Comparison of ENCODE assay signal across 24 cellular contexts in the genomic region with DNA sequence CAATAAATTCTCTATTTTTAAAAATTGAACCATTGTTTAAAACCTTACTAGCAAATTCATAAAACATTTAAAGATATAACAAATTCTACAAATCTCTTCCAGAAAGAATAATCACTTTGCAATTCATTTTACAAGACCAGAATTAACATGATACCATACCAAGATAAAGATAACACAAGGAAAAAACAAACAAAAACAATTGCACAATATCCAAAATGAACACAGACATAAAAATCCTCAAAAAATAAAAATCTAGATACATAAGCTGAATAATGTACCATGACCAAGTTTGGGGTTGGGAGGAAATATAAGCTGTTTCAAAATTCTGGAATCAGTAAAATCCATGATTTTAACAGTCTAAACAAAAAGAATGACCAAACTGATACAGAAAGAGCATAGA. TPM values are rescaled to one million over a fixed set of nuclear protein-coding genes. Genes with fewer than 3 reads are reported as not detected.
DNase-seq lines count a peak whose midpoint lies in the region; ATAC-seq, FAIRE-seq and TF ChIP-seq lines count a peak whose summit lies in the region.
"Had no signal": no experiment of that assay in that cellular context is flagged by ENCODE, and none has a peak within 500 bp of the region (broad histone marks: within the 10 kb centered on the region; RNA-seq: fewer than 3 reads in every experiment).

No MANE protein-coding gene starts in this region.

- POLR2A ChIA-PET in naive thymus-derived CD8-positive, alpha-beta T cell (lab: Charles Lee): no interaction called here

- peak overlapping the region; percentile 24 for H3K27ac Mint-ChIP-seq in activated T-cell treated with anti-CD3 and anti-CD28 coated beads, Interleukin-2, amount 50 U/mL, for 24 hours
- peak overlapping the region; percentile 56 for H3K27ac Mint-ChIP-seq in T-helper 17 cell
- peak overlapping the region in 7 of 10 donors; percentile 4 to 66 (median 29) for H3K27ac Mint-ChIP-seq in naive thymus-derived CD8-positive, alpha-beta T cell
- no peak overlapping the region for H3K27ac Mint-ChIP-seq in HFFc6
- H3K27ac Mint-ChIP-seq: CD4-positive, alpha-beta T cell had no signal

- H3K36me3 Mint-ChIP-seq in activated T-cell treated with anti-CD3 and anti-CD28 coated beads, Interleukin-2, amount 50 U/mL, for 24 hours (ENCODE audit: low read depth): peaks cover 91% of the 10 kb centered on the region
- H3K36me3 Mint-ChIP-seq in activated T-cell treated with anti-CD3 and anti-CD28 coated beads, Interleukin-2, amount 50 U/mL, for 4 hours (ENCODE audit: insufficient read depth): peaks cover 33% of the 10 kb centered on the region
- H3K36me3 Mint-ChIP-seq in T-helper 17 cell (ENCODE audit: low read depth) (peaks cover 4% of the 10 kb centered on the region), HFFc6 (ENCODE audit: low read depth) (peaks cover 54% of the 10 kb centered on the region)
- peaks cover 0 to 79% (median 11%) of the 10 kb centered on the region in 3 donors for H3K36me3 Mint-ChIP-seq in naive thymus-derived CD8-positive, alpha-beta T cell

- no peaks in the 10 kb centered on the region for H3K9me3 Mint-ChIP-seq in activated T-cell treated with anti-CD3 and anti-CD28 coated beads, Interleukin-2, amount 50 U/mL, for 24 hours
- H3K9me3 Mint-ChIP-seq in activated T-cell treated with anti-CD3 and anti-CD28 coated beads, Interleukin-2, amount 50 U/mL, for 4 hours: no peaks in the 10 kb centered on the region
- H3K9me3 Mint-ChIP-seq in naive thymus-derived CD8-positive, alpha-beta T cell: no peaks in the 10 kb centered on the region
- no peaks in the 10 kb centered on the region for H3K9me3 Mint-ChIP-seq in HFFc6
- H3K9me3 Mint-ChIP-seq: CD4-positive, alpha-beta T cell had no signal

- H3K9me3 ChIP-seq in T-helper 17 cell (ENCODE audit: control insufficient read depth, low read length, poor library complexity, severe bottlenecking): no peaks in the 10 kb centered on the region
- H3K9me3 ChIP-seq: Caco-2, Peyer's patch, SJCRH30 had no signal

- H3K27me3 Mint-ChIP-seq in activated T-cell treated with anti-CD3 and anti-CD28 coated beads, Interleukin-2, amount 50 U/mL, for 24 hours: no peaks in the 10 kb centered on the region
- no peaks in the 10 kb centered on the region for H3K27me3 Mint-ChIP-seq in activated T-cell treated with anti-CD3 and anti-CD28 coated beads, Interleukin-2, amount 50 U/mL, for 4 hours (ENCODE audit: low read depth)
- H3K27me3 Mint-ChIP-seq in T-helper 17 cell: no peaks in the 10 kb centered on the region
- H3K27me3 Mint-ChIP-seq in naive thymus-derived CD8-positive, alpha-beta T cell: no peaks in the 10 kb centered on the region
- H3K27me3 Mint-ChIP-seq in HFFc6 (ENCODE audit: insufficient read depth): no peaks in the 10 kb centered on the region
- H3K27me3 Mint-ChIP-seq: CD4-positive, alpha-beta T cell had no signal

- DNase-seq in activated T-cell treated with anti-CD3 and anti-CD28 coated beads, Interleukin-2, amount 50 U/mL, for 24 hours: no peak
- DNase-seq in activated T-cell treated with anti-CD3 and anti-CD28 coated beads, Interleukin-2, amount 50 U/mL, for 4 hours: no peak
- DNase-seq in T-helper 17 cell: no peak
- no peak for DNase-seq in naive thymus-derived CD8-positive, alpha-beta T cell
- DNase-seq in HFFc6: no peak
- DNase-seq: Caco-2; CD4-positive, alpha-beta T cell; DND-41; KG1; NCI-H1092 treated with DMSO at 0.1 percent for 48 hours; NCI-H1436 treated with DMSO at 0.1 percent for 48 hours; NCI-H2029; NCI-H226; NCI-H510A treated with DMSO at 0.1 percent for 48 hours; NCI-H774; NK-92 treated with Interleukin-12 subunit alpha and Interleukin-12 subunit beta, amount 100 ng/mL, for 24 hours; Peyer's patch; SJCRH30 had no signal

- no peak for ATAC-seq in activated T-cell treated with anti-CD3 and anti-CD28 coated beads, Interleukin-2, amount 50 U/mL, for 4 hours
- ATAC-seq in T-helper 17 cell: no peak
- ATAC-seq in naive thymus-derived CD8-positive, alpha-beta T cell: no peak
- no peak for ATAC-seq in HG02798 (IDR thresholded peaks at IDR 0.05; ENCODE audit: poor library complexity, unreplicated experiment)
- no peak for ATAC-seq in GM18498 (IDR thresholded peaks at IDR 0.05; ENCODE audit: unreplicated experiment)
- ATAC-seq: HepG2 had no signal

- no peak overlapping the region for H3K4me3 Mint-ChIP-seq in activated T-cell treated with anti-CD3 and anti-CD28 coated beads, Interleukin-2, amount 50 U/mL, for 24 hours
- no peak overlapping the region for H3K4me3 Mint-ChIP-seq in activated T-cell treated with anti-CD3 and anti-CD28 coated beads, Interleukin-2, amount 50 U/mL, for 4 hours
- H3K4me3 Mint-ChIP-seq in T-helper 17 cell: no peak overlapping the region
- no peak overlapping the region for H3K4me3 Mint-ChIP-seq in naive thymus-derived CD8-positive, alpha-beta T cell
- H3K4me3 Mint-ChIP-seq in HFFc6: no peak overlapping the region
- H3K4me3 Mint-ChIP-seq: CD4-positive, alpha-beta T cell had no signal

- FAIRE-seq in G401.6 (lab: Jason Lieb, UNC): peak; percentile 60
- FAIRE-seq: GM12892, H1, HepG2 had no signal

- peaks cover 6% of the 10 kb centered on the region for H3K4me1 Mint-ChIP-seq in activated T-cell treated with anti-CD3 and anti-CD28 coated beads, Interleukin-2, amount 50 U/mL, for 24 hours (ENCODE audit: low read depth)
- peaks cover 3% of the 10 kb centered on the region for H3K4me1 Mint-ChIP-seq in activated T-cell treated with anti-CD3 and anti-CD28 coated beads, Interleukin-2, amount 50 U/mL, for 4 hours (ENCODE audit: low read depth)
- peaks cover 14% of the 10 kb centered on the region for H3K4me1 Mint-ChIP-seq in T-helper 17 cell
- peaks cover 0 to 6% (median 2%) of the 10 kb centered on the region in 4 donors for H3K4me1 Mint-ChIP-seq in naive thymus-derived CD8-positive, alpha-beta T cell
- peaks cover 5% of the 10 kb centered on the region; the same call in 1 of the 2 replicates for H3K4me1 Mint-ChIP-seq in HFFc6 (ENCODE audit: low read depth)

- no peak for TF ChIP-seq CTCF in HFFc6 (IDR thresholded peaks at IDR 0.05)

RNA-seq across cellular contexts. Expression of a gene that starts 11.1 kb away (rescaled TPM):
- total RNA-seq in activated T-cell treated with anti-CD3 and anti-CD28 coated beads, Interleukin-2, amount 50 U/mL, for 4 hours: 10 to 100 TPM; 47.1 to 54.7 (median 52.6) TPM
- 100 to 1,000 TPM in 1 of 2 donors, 10 to 100 TPM in 1; 79.1 to 121 TPM for total RNA-seq in T-helper 17 cell
- 100 to 1,000 TPM; 139 to 146 TPM for total RNA-seq in naive thymus-derived CD8-positive, alpha-beta T cell
- polyA plus RNA-seq in naive thymus-derived CD8-positive, alpha-beta T cell: 100 to 1,000 TPM; 129 to 167 (median 135) TPM
- total RNA-seq in HFFc6 (2021; fragmentation: NEBNext Ultra II Directional; extraction: Animal tissue kit (Norgen Biotek cat#: 25700)): 100 to 1,000 TPM; 139 to 217 (median 180) TPM

RNA-seq across cellular contexts. Expression of a gene that starts 11.4 kb away (rescaled TPM):
- total RNA-seq in activated T-cell treated with anti-CD3 and anti-CD28 coated beads, Interleukin-2, amount 50 U/mL, for 4 hours: 10 to 100 TPM; 41.5 to 51.5 (median 41.9) TPM
- total RNA-seq in T-helper 17 cell: 10 to 100 TPM; 17.9 to 19.5 TPM
- total RNA-seq in naive thymus-derived CD8-positive, alpha-beta T cell: 10 to 100 TPM; 27.4 to 27.8 TPM
- polyA plus RNA-seq in naive thymus-derived CD8-positive, alpha-beta T cell: 10 to 100 TPM; 46.7 to 54.0 (median 53.2) TPM
- total RNA-seq in HFFc6 (2021; fragmentation: NEBNext Ultra II Directional; extraction: Animal tissue kit (Norgen Biotek cat#: 25700)): 10 to 100 TPM; 15.9 to 22.4 (median 18.4) TPM

RNA-seq across cellular contexts. Expression of a gene that starts 11.9 kb away (rescaled TPM):
- 1 to 10 TPM; 2.5 to 3.5 (median 3.1) TPM for total RNA-seq in activated T-cell treated with anti-CD3 and anti-CD28 coated beads, Interleukin-2, amount 50 U/mL, for 4 hours
- total RNA-seq in T-helper 17 cell: under 1 TPM; 0.45 to 0.52 TPM
- total RNA-seq in naive thymus-derived CD8-positive, alpha-beta T cell: under 1 TPM; 0.42 to 0.47 TPM
- under 1 TPM in 1 of 3 donors, not detected in 2; 0.28 TPM for polyA plus RNA-seq in naive thymus-derived CD8-positive, alpha-beta T cell
- 10 to 100 TPM; 16.2 to 37.0 (median 32.5) TPM for total RNA-seq in HFFc6 (2021; fragmentation: NEBNext Ultra II Directional; extraction: Animal tissue kit (Norgen Biotek cat#: 25700))

RNA-seq across cellular contexts. Expression of a gene that starts 56.9 kb away (rescaled TPM):
- total RNA-seq in activated T-cell treated with anti-CD3 and anti-CD28 coated beads, Interleukin-2, amount 50 U/mL, for 4 hours: 10 to 100 TPM; 53.8 to 67.6 (median 55.2) TPM
- 10 to 100 TPM; 55.5 to 70.4 TPM for total RNA-seq in T-helper 17 cell
- total RNA-seq in naive thymus-derived CD8-positive, alpha-beta T cell: 100 to 1,000 TPM; 145 to 147 TPM
- 100 to 1,000 TPM; 260 to 287 (median 260) TPM for polyA plus RNA-seq in naive thymus-derived CD8-positive, alpha-beta T cell
- total RNA-seq in HFFc6 (2021; fragmentation: NEBNext Ultra II Directional; extraction: Animal tissue kit (Norgen Biotek cat#: 25700)): 10 to 100 TPM; 38.8 to 53.2 (median 48.4) TPM
